ENCODE assay signal across 8 cellular contexts in the genomic region with DNA sequence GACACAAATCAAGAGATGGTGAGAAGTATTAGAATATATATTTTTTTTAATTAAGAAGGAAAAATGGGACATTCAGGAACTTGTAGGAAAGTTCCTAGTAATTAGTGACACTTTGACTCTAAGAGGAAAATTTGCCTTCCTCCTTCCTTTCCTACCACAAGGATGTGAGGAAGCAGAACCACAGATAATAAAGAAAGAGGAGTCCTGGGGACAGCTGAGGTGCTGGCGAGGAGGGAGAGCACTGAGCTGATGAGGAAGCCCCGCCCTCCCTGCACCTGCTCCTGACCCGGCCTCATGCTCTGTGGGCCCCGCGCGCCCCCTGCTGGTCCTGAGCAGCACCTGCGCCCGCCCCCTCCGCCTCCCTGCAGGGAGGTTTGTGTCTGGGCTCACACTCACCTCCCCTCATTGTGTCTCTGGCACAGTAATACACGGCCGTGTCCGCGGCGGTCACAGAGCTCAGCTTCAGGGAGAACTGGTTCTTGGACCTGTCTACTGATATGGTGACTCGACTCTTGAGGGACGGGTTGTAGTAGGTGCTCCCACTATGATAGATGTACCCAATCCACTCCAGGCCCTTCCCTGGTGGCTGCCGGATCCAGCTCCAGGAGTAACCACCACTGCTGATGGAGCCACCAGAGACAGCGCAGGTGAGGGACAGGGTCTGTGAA.
A peak's percentile ranks its signal among the peaks of the same experiment; 100 is the strongest.
DNase-seq lines count a peak whose midpoint lies in the region; ATAC-seq and TF ChIP-seq lines count a peak whose summit lies in the region.
"Not testable (repeated sequence)": the region's sequence is repeated elsewhere in the genome, so short reads cannot be mapped to it uniquely, and the experiment has no call there.

No MANE protein-coding gene starts in this region.

- intact Hi-C loops in CD4-positive, alpha-beta T cell (cut with DNase I, micrococcal nuclease); left lung (cut with DNase I): not testable (repeated sequence)

- H3K36me3 Mint-ChIP-seq in CD4-positive, alpha-beta T cell (ENCODE audit: low read depth) = not testable (repeated sequence)

- not testable (repeated sequence) for H3K27ac Mint-ChIP-seq in CD4-positive, alpha-beta T cell

- POLR2A ChIA-PET in CD4-positive, alpha-beta T cell (lab: Charles Lee) = not testable (repeated sequence)

- peak; percentile 73 for ATAC-seq in CD4-positive, alpha-beta T cell (ENCODE audit: poor library complexity)
- ATAC-seq in left lung = peak; percentile 40

- TF ChIP-seq CTCF in CD4-positive, alpha-beta T cell (IDR thresholded peaks at IDR 0.05) = peak; percentile 33
- TF ChIP-seq CTCF in HL-60 (IDR thresholded peaks at IDR 0.05; ENCODE audit: insufficient read depth, low read length) (peak; percentile 34), left lung (IDR thresholded peaks at IDR 0.05) (peak in 1 of 2 donors; percentile 16)

- DNase-seq in CD4-positive, alpha-beta T cell = peak; percentile 35 to 90 (median 60)
- DNase-seq in HL-60 (ENCODE audit: low read depth in 1 of 2, low spot score in 1 of 2) (peak; percentile 32 to 89), T follicular helper cell (ENCODE audit: low read depth) (peak; percentile 78), left lung (peak; percentile 54 to 90)
- DNase-seq in activated CD8-positive, alpha-beta memory T cell treated with anti-CD3 and anti-CD28 coated beads for 48 hours (ENCODE audit: low read depth in 2 of 3, low spot score in 2 of 3) = peak; percentile 47 to 86 (median 79)
- peak; percentile 22 for DNase-seq in activated naive CD8-positive, alpha-beta T cell treated with anti-CD3 and anti-CD28 coated beads, Interleukin-2, amount 50 U/mL, for 16 hours (ENCODE audit: low read depth, low spot score)
- peak; percentile 77 for DNase-seq in stimulated activated CD4-positive, alpha-beta T cell treated with anti-CD3 and anti-CD28 coated beads, Interleukin-15, amount 100 ng/mL, for 24 hours
- peak; percentile 31 to 82 for DNase-seq in stimulated activated CD8-positive, alpha-beta memory T cell treated with anti-CD3 and anti-CD28 coated beads, Interleukin-7, amount 100 ng/mL, for 4 hours (ENCODE audit: low read depth in 2 of 2)

- not testable (repeated sequence) for H3K36me3 ChIP-seq in left lung

- not testable (repeated sequence) for H3K4me1 Mint-ChIP-seq in CD4-positive, alpha-beta T cell (ENCODE audit: low read depth)

- H3K27me3 ChIP-seq in CD4-positive, alpha-beta T cell (ENCODE audit: control insufficient read depth, insufficient read depth, low read length); HL-60 (ENCODE audit: insufficient read depth, poor library complexity, severe bottlenecking); left lung: not testable (repeated sequence)

- CTCF ChIA-PET in CD4-positive, alpha-beta T cell (lab: Charles Lee) = not testable (repeated sequence)

- H3K27ac ChIP-seq in CD4-positive, alpha-beta T cell (ENCODE audit: low read depth, low read length); HL-60 (replicated peaks); left lung: not testable (repeated sequence)

- not testable (repeated sequence) for H3K4me1 ChIP-seq in left lung

- H3K9me3 ChIP-seq in CD4-positive, alpha-beta T cell (ENCODE audit: control insufficient read depth, low read length); left lung: not testable (repeated sequence)

- H3K4me3 Mint-ChIP-seq in CD4-positive, alpha-beta T cell = not testable (repeated sequence)

- H3K4me3 ChIP-seq in HL-60 (replicated peaks; ENCODE audit: insufficient read depth, low read length); left lung: not testable (repeated sequence)

- H3K27me3 Mint-ChIP-seq in CD4-positive, alpha-beta T cell = not testable (repeated sequence)

- H3K9me3 Mint-ChIP-seq in CD4-positive, alpha-beta T cell = not testable (repeated sequence)

Comparison
In these comparisons a context has a peak if more than half of its experiments do, and no peak if none do; other contexts are left out.
1. DNase-seq: peak in every context shown above with its lines; median percentile 79 in activated CD8-positive, alpha-beta memory T cell treated with anti-CD3 and anti-CD28 coated beads for 48 hours; 78 in T follicular helper cell; 77 in stimulated activated CD4-positive, alpha-beta T cell treated with anti-CD3 and anti-CD28 coated beads, Interleukin-15, amount 100 ng/mL, for 24 hours; 72 in left lung; 60 in HL-60; 60 in CD4-positive, alpha-beta T cell; 56 in stimulated activated CD8-positive, alpha-beta memory T cell treated with anti-CD3 and anti-CD28 coated beads, Interleukin-7, amount 100 ng/mL, for 4 hours; 22 in activated naive CD8-positive, alpha-beta T cell treated with anti-CD3 and anti-CD28 coated beads, Interleukin-2, amount 50 U/mL, for 16 hours.